ENCODE assay signal across 8 cellular contexts in the genomic region with DNA sequence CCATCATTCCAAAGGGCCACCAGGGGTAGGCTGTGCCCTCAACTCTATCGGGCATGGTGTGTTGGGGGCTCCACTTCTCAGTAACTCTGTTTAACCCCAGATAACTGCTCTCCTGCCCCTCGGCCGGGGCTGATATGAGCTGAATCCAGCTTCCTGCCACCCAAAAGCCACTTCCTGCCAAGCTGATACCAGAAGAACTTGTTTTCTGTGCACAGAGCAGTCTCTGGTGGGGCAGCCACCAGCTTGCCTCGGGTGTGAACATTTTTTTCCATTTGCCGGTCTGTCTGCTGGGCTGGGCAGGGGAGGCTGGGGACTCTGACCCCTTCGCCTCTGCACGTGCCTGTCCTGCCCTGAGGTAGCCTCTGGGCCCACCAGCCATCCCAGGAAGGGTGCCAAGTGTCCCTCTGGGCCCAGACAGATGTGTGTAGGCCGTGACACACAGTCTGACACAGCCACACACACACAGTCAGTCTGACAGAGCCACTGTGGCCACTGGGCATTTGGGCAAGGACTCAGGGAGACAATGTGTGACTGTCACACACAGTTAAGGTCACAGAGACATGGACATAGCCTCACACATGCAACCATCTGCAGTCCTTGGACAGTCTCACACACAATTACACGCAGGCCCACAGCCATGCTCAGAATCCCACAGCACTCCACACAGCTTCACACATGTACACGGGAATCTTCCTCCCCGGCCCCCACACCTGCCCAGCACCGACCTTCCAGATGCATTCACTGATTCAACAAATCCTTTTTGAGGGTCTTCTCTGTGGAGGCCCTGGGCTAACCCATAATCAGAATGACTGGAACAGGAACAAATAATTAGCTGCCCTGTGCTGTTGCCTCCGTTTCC. TPM values are rescaled to one million over a fixed set of nuclear protein-coding genes. Genes with fewer than 3 reads are reported as not detected.
DNase-seq lines count a peak whose midpoint lies in the region; ATAC-seq and TF ChIP-seq lines count a peak whose summit lies in the region.
"Had no signal": no experiment of that assay in that cellular context is flagged by ENCODE, and none has a peak within 500 bp of the region (broad histone marks: within the 10 kb centered on the region; RNA-seq: fewer than 3 reads in every experiment).

No MANE protein-coding gene starts in this region.

- TF ChIP-seq CTCF in GM23338 (conservative IDR thresholded peaks at IDR 0.05; ENCODE audit: low read depth in 2 of 2) (no peak), ascending aorta (IDR thresholded peaks at IDR 0.05) (no peak)

- H3K4me1 ChIP-seq in GM23338 (ENCODE audit: insufficient read depth) (peaks cover 40% of the 10 kb centered on the region), ascending aorta (peaks cover 4 to 6% of the 10 kb centered on the region in 2 donors)

- H3K79me2 ChIP-seq in GM23338 (replicated peaks; ENCODE audit: insufficient read depth): no peaks in the 10 kb centered on the region

- H3K4me2 ChIP-seq in GM23338: no peak overlapping the region

- intact Hi-C loops in ascending aorta (cut with DNase I): no loop called here

- no peak for TF ChIP-seq POLR2A in GM18505 (IDR thresholded peaks at IDR 0.05; ENCODE audit: borderline replicate concordance, extremely low read depth, insufficient read depth, insufficient read length)

- H2AFZ ChIP-seq in GM23338: no peak overlapping the region

- no peak overlapping the region for H3K27ac ChIP-seq in GM23338 (ENCODE audit: low read depth)
- no peak overlapping the region for H3K27ac ChIP-seq in ascending aorta
- H3K27ac ChIP-seq: thoracic aorta had no signal

- H3F3A ChIP-seq in GM23338 (replicated peaks; ENCODE audit: low read depth): peaks cover 28% of the 10 kb centered on the region

- H4K20me1 ChIP-seq in GM23338 (replicated peaks; ENCODE audit: insufficient read depth): peaks cover 20% of the 10 kb centered on the region

- ATAC-seq in GM18505 (IDR thresholded peaks at IDR 0.05; ENCODE audit: unreplicated experiment): no peak
- no peak for ATAC-seq in GM23338

- no peaks in the 10 kb centered on the region for H3K9me2 ChIP-seq in GM23338 (ENCODE audit: insufficient read depth)

- no peak overlapping the region for H3K4me3 Mint-ChIP-seq in GM23338

- no peaks in the 10 kb centered on the region; the same call in 2 of the 3 replicates for H3K36me3 Mint-ChIP-seq in GM23338 (ENCODE audit: low read depth)

- H3K4me1 Mint-ChIP-seq in GM23338: peaks cover 41% of the 10 kb centered on the region

- DNase-seq in NAMALWA (ENCODE audit: low spot score): peak; percentile 36
- DNase-seq in activated CD8-positive, alpha-beta memory T cell treated with anti-CD3 and anti-CD28 coated beads, Interleukin-2, amount 50 U/mL, for 24 hours (ENCODE audit: extremely low read depth): peak; percentile 55
- peak; percentile 75 for DNase-seq in islet precursor cell
- DNase-seq in superior temporal gyrus (ENCODE audit: extremely low spot score): peak; percentile 6
- no peak for DNase-seq in GM23338 (ENCODE audit: low spot score)
- no peak for DNase-seq in ascending aorta (ENCODE audit: low spot score in 2 of 2)

- peaks cover 23% of the 10 kb centered on the region for H3K27me3 Mint-ChIP-seq in GM23338 (ENCODE audit: insufficient read depth, low read depth, poor library complexity)

- no peaks in the 10 kb centered on the region for H3K9me3 ChIP-seq in ascending aorta
- H3K9me3 ChIP-seq: thoracic aorta had no signal

- no peak overlapping the region for H3K4me3 ChIP-seq in GM23338
- no peak overlapping the region for H3K4me3 ChIP-seq in ascending aorta
- H3K4me3 ChIP-seq: thoracic aorta had no signal

- H3K27ac Mint-ChIP-seq in GM23338: no peak overlapping the region

- no peaks in the 10 kb centered on the region for H3K36me3 ChIP-seq in GM23338 (ENCODE audit: insufficient read depth)
- no peaks in the 10 kb centered on the region for H3K36me3 ChIP-seq in ascending aorta
- H3K36me3 ChIP-seq: thoracic aorta had no signal

- H3K27me3 ChIP-seq in GM23338 (ENCODE audit: insufficient read depth): peaks cover 33% of the 10 kb centered on the region
- peaks cover 7% of the 10 kb centered on the region for H3K27me3 ChIP-seq in ascending aorta

- no peaks in the 10 kb centered on the region for H3K9me3 Mint-ChIP-seq in GM23338

TF ChIP-seq in GM23338, 12 proteins besides CTCF, POLR2A, EP300 and RAD21 (continues in another document):
- TF ChIP-seq ZNF331 (CRISPR knock-in tag; IDR thresholded peaks at IDR 0.05; ENCODE audit: low read depth): no peak
- no peak for TF ChIP-seq EZH2 (IDR thresholded peaks at IDR 0.05; ENCODE audit: low read depth, unreplicated experiment)
- TF ChIP-seq ETS1 (IDR thresholded peaks at IDR 0.05): no peak
- no peak for TF ChIP-seq ZNF462 (CRISPR knock-in tag; IDR thresholded peaks at IDR 0.05)
- TF ChIP-seq EZH2phosphoT487 (IDR thresholded peaks at IDR 0.05; ENCODE audit: unreplicated experiment): no peak
- no peak for TF ChIP-seq JUNB (IDR thresholded peaks at IDR 0.05; ENCODE audit: unreplicated experiment)
- TF ChIP-seq ZNF114 (CRISPR knock-in tag; IDR thresholded peaks at IDR 0.05): no peak
- no peak for TF ChIP-seq POLR2AphosphoS5 (IDR thresholded peaks at IDR 0.05; ENCODE audit: low read depth)
- no peak for TF ChIP-seq CREB1 (CRISPR knock-in tag; IDR thresholded peaks at IDR 0.05; ENCODE audit: low read depth)

RNA-seq across cellular contexts. Expression of gene NOL4L, which starts 45.1 kb away (rescaled TPM):
- 32.8 and 38.8 TPM in 2 replicates for total RNA-seq in GM23338 (2014; rRNA removed; shearing (Covaris generic))
- polyA plus RNA-seq in GM23338 (2016; fragmentation: Nextera tagmentation; extraction: Ambion mirVana): 36.7 and 39.2 TPM in 2 replicates
- 19.8 TPM for total RNA-seq in ascending aorta

Comparison
In these comparisons a context has a peak if more than half of its experiments do, and no peak if none do; other contexts are left out.
1. DNase-seq: peak in NAMALWA (single experiment), activated CD8-positive, alpha-beta memory T cell treated with anti-CD3 and anti-CD28 coated beads, Interleukin-2, amount 50 U/mL, for 24 hours (single experiment), islet precursor cell (single experiment) and superior temporal gyrus (single experiment); none in GM23338 (single experiment) and ascending aorta (0 of 2).